In the genomic region with DNA sequence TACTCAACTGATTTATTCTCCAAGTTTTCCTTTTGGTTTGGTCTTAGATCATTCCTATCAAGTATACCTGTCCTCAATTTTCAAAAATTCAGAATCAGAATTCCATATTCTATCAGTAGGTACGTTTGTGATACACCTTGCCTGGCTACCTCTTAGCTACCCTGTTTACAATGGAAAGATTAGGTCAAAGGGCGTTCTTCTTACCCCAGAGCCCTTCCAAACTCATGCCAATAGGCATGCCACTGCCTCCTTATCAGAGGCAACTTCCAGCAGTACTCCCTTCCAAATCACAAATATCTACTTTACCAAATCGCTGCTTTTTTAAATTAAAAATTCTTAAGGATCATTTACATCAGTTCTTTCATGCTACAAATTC, we compare ENCODE assay signal across 9 cellular contexts. TPM values are rescaled to one million over a fixed set of nuclear protein-coding genes. Genes with fewer than 3 reads are reported as not detected.
A peak's percentile ranks its signal among the peaks of the same experiment; 100 is the strongest.
DNase-seq lines count a peak whose midpoint lies in the region; ATAC-seq, FAIRE-seq and TF ChIP-seq lines count a peak whose summit lies in the region.
"Had no signal": no experiment of that assay in that cellular context is flagged by ENCODE, and none has a peak within 500 bp of the region (broad histone marks: within the 10 kb centered on the region; RNA-seq: fewer than 3 reads in every experiment).

No MANE protein-coding gene starts in this region.

- 100% methylated on average over 1 of the region's 3 CpGs; no CpG with 5 or more reads in 1 of the 2 donors for WGBS in neuronal stem cell (ENCODE audit: extremely low coverage in 2 of 2, insufficient read length in 2 of 2, insufficient replicate concordance in 1 of 2), 2 donors

- H3K27ac Mint-ChIP-seq in CD4-positive, alpha-beta T cell: peak overlapping the region; percentile 99

- H3K27me3 ChIP-seq in CD4-positive, alpha-beta T cell (ENCODE audit: control insufficient read depth, insufficient read depth, low read length): no peaks in the 10 kb centered on the region
- no peaks in the 10 kb centered on the region for H3K27me3 ChIP-seq in NT2/D1 (ENCODE audit: insufficient read depth, insufficient read length)
- H3K27me3 ChIP-seq in endothelial cell of umbilical vein (ENCODE audit: control insufficient read depth in 2 of 2, insufficient read depth in 2 of 2, low read length in 2 of 2): no peaks in the 10 kb centered on the region
- H3K27me3 ChIP-seq in neuronal stem cell (ENCODE audit: control insufficient read depth in 3 of 3, insufficient read depth in 3 of 3, low read depth in 1 of 3, low read length in 3 of 3): no peaks in the 10 kb centered on the region

- no peak overlapping the region for H2BK12ac ChIP-seq in neuronal stem cell (ENCODE audit: low read length)

- no peaks in the 10 kb centered on the region for H3K27me3 Mint-ChIP-seq in CD4-positive, alpha-beta T cell

- H3K4me1 ChIP-seq in NT2/D1 (ENCODE audit: insufficient read depth, insufficient read length): no peaks in the 10 kb centered on the region
- peaks cover 18% of the 10 kb centered on the region for H3K4me1 ChIP-seq in endothelial cell of umbilical vein (ENCODE audit: control insufficient read depth, extremely low read depth, insufficient read depth, low read length)
- peaks cover 5 to 10% of the 10 kb centered on the region in 2 donors for H3K4me1 ChIP-seq in neuronal stem cell (ENCODE audit: control insufficient read depth in 2 of 2, insufficient read depth in 1 of 2, low read depth in 1 of 2, low read length in 2 of 2)

- H3K27ac ChIP-seq in CD4-positive, alpha-beta T cell (ENCODE audit: low read depth, low read length): peak overlapping the region; percentile 65
- no peak overlapping the region for H3K27ac ChIP-seq in endothelial cell of umbilical vein (ENCODE audit: insufficient read depth, low read depth, low read length)
- H3K27ac ChIP-seq in neuronal stem cell (replicated peaks; ENCODE audit: low read length): no peak overlapping the region

- H3K9me3 ChIP-seq in CD4-positive, alpha-beta T cell (ENCODE audit: control insufficient read depth, low read length): no peaks in the 10 kb centered on the region
- H3K9me3 ChIP-seq in NT2/D1 (ENCODE audit: insufficient read depth, low read length) (no peaks in the 10 kb centered on the region), endothelial cell of umbilical vein (replicated peaks; ENCODE audit: control insufficient read depth, insufficient read depth, low read length) (no peaks in the 10 kb centered on the region), neuronal stem cell (replicated peaks in 1 of 2; ENCODE audit: control insufficient read depth in 2 of 2, insufficient read depth in 1 of 2, low read depth in 1 of 2, low read length in 2 of 2) (no peaks in the 10 kb centered on the region)

- no peak for ATAC-seq in CD4-positive, alpha-beta T cell (ENCODE audit: poor library complexity)
- ATAC-seq in HG03571 (IDR thresholded peaks at IDR 0.05; ENCODE audit: unreplicated experiment) (no peak), GM18517 (IDR thresholded peaks at IDR 0.05; ENCODE audit: unreplicated experiment) (no peak), HG03045 (IDR thresholded peaks at IDR 0.05; ENCODE audit: unreplicated experiment) (no peak)

- peak overlapping the region; percentile 84 for H3K4me3 ChIP-seq in NT2/D1 (ENCODE audit: insufficient read length, low read depth)
- H3K4me3 ChIP-seq in endothelial cell of umbilical vein (replicated peaks in 1 of 3; ENCODE audit: insufficient read depth in 1 of 3, low read depth in 1 of 3, low read length in 3 of 3): peak overlapping the region; percentile 82 to 86 (median 82)
- H3K4me3 ChIP-seq in neuronal stem cell (ENCODE audit: low read length in 2 of 2): peak overlapping the region; percentile 81 to 98

- H3K14ac ChIP-seq in neuronal stem cell (ENCODE audit: low read length): no peak overlapping the region

- TF ChIP-seq CTCF in CD4-positive, alpha-beta T cell (IDR thresholded peaks at IDR 0.05): no peak
- no peak for TF ChIP-seq CTCF in endothelial cell of umbilical vein (IDR thresholded peaks at IDR 0.05; ENCODE audit: extremely low read depth in 1 of 2, insufficient read depth in 1 of 2, low read depth in 1 of 2, low read length in 2 of 2)

- H4K91ac ChIP-seq in neuronal stem cell (ENCODE audit: low read depth, low read length, poor library complexity): no peak overlapping the region

- peaks cover 40% of the 10 kb centered on the region for H3K36me3 ChIP-seq in NT2/D1 (ENCODE audit: insufficient read depth, insufficient read length, low read length)
- peaks cover 8 to 11% of the 10 kb centered on the region in 2 experiments for H3K36me3 ChIP-seq in endothelial cell of umbilical vein (ENCODE audit: control insufficient read depth in 2 of 2, extremely low read depth in 1 of 2, insufficient read depth in 2 of 2, low read length in 2 of 2)
- H3K36me3 ChIP-seq in neuronal stem cell (replicated peaks in 1 of 2; ENCODE audit: control insufficient read depth in 2 of 2, insufficient read depth in 2 of 2, low read length in 2 of 2): peaks cover 2 to 47% of the 10 kb centered on the region in 2 donors

- POLR2A ChIA-PET in CD4-positive, alpha-beta T cell (lab: Charles Lee): interaction anchor here (5.2 kb wide), 1 partner anchor 51 kb away, joined by 130 read pairs; a partner anchor contains a TSS
- POLR2A ChIA-PET in endothelial cell of umbilical vein (lab: Charles Lee): no interaction called here

- intact Hi-C loops in CD4-positive, alpha-beta T cell (cut with DNase I, micrococcal nuclease): loop anchor here in 1 of 2 experiments (2.0 to 10.0 kb wide), 4 partner anchors 47 to 523 kb away; a partner anchor contains a TSS
- intact Hi-C loops in endothelial cell of umbilical vein (cut with micrococcal nuclease): loop anchor here (2.0 kb wide), 1 partner anchor 117 kb away; no protein-coding TSS in a partner anchor

- H3K9me3 Mint-ChIP-seq in CD4-positive, alpha-beta T cell: no peaks in the 10 kb centered on the region

- no peak overlapping the region for H2AK5ac ChIP-seq in neuronal stem cell (ENCODE audit: low read depth, low read length)

- H3K23ac ChIP-seq in neuronal stem cell (ENCODE audit: low read depth, low read length, poor library complexity): no peak overlapping the region

- no peak overlapping the region for H3K4ac ChIP-seq in neuronal stem cell (ENCODE audit: low read length)

- peaks cover 36% of the 10 kb centered on the region for H3K79me2 ChIP-seq in endothelial cell of umbilical vein (ENCODE audit: control insufficient read depth, insufficient read depth, low read length)

- H3K4me2 ChIP-seq in endothelial cell of umbilical vein (ENCODE audit: insufficient read depth, low read length): peak overlapping the region; percentile 80
- H3K4me2 ChIP-seq in neuronal stem cell (ENCODE audit: insufficient read depth, low read length, poor library complexity, severe bottlenecking): peak overlapping the region; percentile 71

- H4K8ac ChIP-seq in neuronal stem cell (ENCODE audit: low read depth, low read length): no peak overlapping the region

- dilution Hi-C loops in endothelial cell of umbilical vein (cut with MboI; ENCODE audit: extremely low pct_ligation_motif_present, low sequenced_read_pairs): no loop called here

- no peaks in the 10 kb centered on the region for H3K9me1 ChIP-seq in endothelial cell of umbilical vein (replicated peaks; ENCODE audit: control insufficient read depth, extremely low read depth, insufficient read depth, low read length)

- FAIRE-seq in endothelial cell of umbilical vein (lab: Jason Lieb, UNC): no peak

- H2BK120ac ChIP-seq in neuronal stem cell (ENCODE audit: low read depth, low read length): no peak overlapping the region

- peak overlapping the region; percentile 96 for H3K4me3 Mint-ChIP-seq in CD4-positive, alpha-beta T cell

- H3K79me1 ChIP-seq in neuronal stem cell (ENCODE audit: low read depth, low read length): peaks cover 2% of the 10 kb centered on the region

- BruUV-seq in endothelial cell of umbilical vein (replicated peaks; lab: Mats Ljungman, UMichigan): TSS peak; percentile 41

- H4K20me1 ChIP-seq in endothelial cell of umbilical vein (replicated peaks; ENCODE audit: control insufficient read depth, extremely low read depth, insufficient read depth, low read length): no peaks in the 10 kb centered on the region

- H3K36me3 Mint-ChIP-seq in CD4-positive, alpha-beta T cell (ENCODE audit: low read depth): peaks cover 61% of the 10 kb centered on the region

- H3K18ac ChIP-seq in neuronal stem cell (ENCODE audit: low read length): no peak overlapping the region

- no peak overlapping the region for H2BK5ac ChIP-seq in neuronal stem cell (ENCODE audit: low read length)

- no peak for DNase-seq in CD4-positive, alpha-beta T cell
- no peak for DNase-seq in NT2/D1 (ENCODE audit: low read depth, low spot score)
- DNase-seq in endothelial cell of umbilical vein (ENCODE audit: low read depth, low spot score): no peak
- DNase-seq in neuronal stem cell (ENCODE audit: low spot score): no peak
- no peak for DNase-seq in NCI-H146 treated with DMSO at 0.1 percent for 48 hours (lab: John Stamatoyannopoulos, UW; ENCODE audit: unreplicated experiment)

- CTCF ChIA-PET in CD4-positive, alpha-beta T cell (lab: Charles Lee): interaction anchor here (1.5 kb wide), 1 partner anchor 496 kb away, joined by 3 read pairs; a partner anchor contains a TSS
- CTCF ChIA-PET in endothelial cell of umbilical vein (lab: Charles Lee): no interaction called here

- no peak for TF ChIP-seq POLR2A in endothelial cell of umbilical vein (IDR thresholded peaks at IDR 0.05; ENCODE audit: low read depth, low read length)

- no peak overlapping the region for H2BK15ac ChIP-seq in neuronal stem cell (ENCODE audit: low read length)

- H2AFZ ChIP-seq in endothelial cell of umbilical vein (ENCODE audit: low read depth, low read length) (no peak overlapping the region), neuronal stem cell (ENCODE audit: low read length) (no peak overlapping the region)

- H3K9ac ChIP-seq in NT2/D1 (ENCODE audit: insufficient read length, low read depth): peak overlapping the region; percentile 86
- H3K9ac ChIP-seq in endothelial cell of umbilical vein (replicated peaks; ENCODE audit: extremely low read depth, insufficient read depth, low read length): peak overlapping the region; percentile 79
- no peak overlapping the region for H3K9ac ChIP-seq in neuronal stem cell (ENCODE audit: low read depth, low read length, poor library complexity)

- H3K4me1 Mint-ChIP-seq in CD4-positive, alpha-beta T cell (ENCODE audit: low read depth): peaks cover 64% of the 10 kb centered on the region

RNA-seq across cellular contexts. Expression of a gene that starts 1.0 kb away (rescaled TPM):
- total RNA-seq in CD4-positive, alpha-beta T cell: 10 to 100 TPM; 51.8 to 55.2 TPM
- total RNA-seq in endothelial cell of umbilical vein: 33.1 and 38.8 TPM in 2 replicates
- 33.7 TPM in 2 replicates for polyA plus RNA-seq in endothelial cell of umbilical vein
- polyA plus RNA-seq in endothelial cell of umbilical vein (2011; cell fraction: cytosol; rRNA removed): 32.5 and 32.8 TPM in 2 replicates
- 29.2 and 35.6 TPM in 2 replicates for polyA plus RNA-seq in endothelial cell of umbilical vein (2011; cell fraction: nucleus; rRNA removed)
- 26.7 and 30.9 TPM in 2 replicates for polyA plus RNA-seq in endothelial cell of umbilical vein (2012)
- polyA minus RNA-seq in endothelial cell of umbilical vein: 30.1 and 34.5 TPM in 2 replicates
- 13.0 TPM for polyA minus RNA-seq in endothelial cell of umbilical vein (2011; cell fraction: cytosol; rRNA and poly(A)+ RNA removed)
- 12.8 and 25.5 TPM in 2 replicates for polyA minus RNA-seq in endothelial cell of umbilical vein (2011; cell fraction: nucleus; rRNA and poly(A)+ RNA removed)
- polyA plus RNA-seq in neuronal stem cell (2013, experiment 1 of 2): 26.6 TPM
- polyA plus RNA-seq in neuronal stem cell (2013, experiment 2 of 2): 26.8 TPM

RNA-seq across cellular contexts. Expression of a gene that starts 45.8 kb away (rescaled TPM):
- not detected for total RNA-seq in CD4-positive, alpha-beta T cell
- total RNA-seq in endothelial cell of umbilical vein: not detected in 2 replicates
- polyA plus RNA-seq in endothelial cell of umbilical vein: not detected in 2 replicates
- not detected in 2 replicates for polyA plus RNA-seq in endothelial cell of umbilical vein (2011; cell fraction: cytosol; rRNA removed)
- polyA plus RNA-seq in endothelial cell of umbilical vein (2011; cell fraction: nucleus; rRNA removed): not detected in 2 replicates
- not detected in 2 replicates for polyA plus RNA-seq in endothelial cell of umbilical vein (2012)
- not detected in 2 replicates for polyA minus RNA-seq in endothelial cell of umbilical vein
- not detected for polyA minus RNA-seq in endothelial cell of umbilical vein (2011; cell fraction: cytosol; rRNA and poly(A)+ RNA removed)
- polyA minus RNA-seq in endothelial cell of umbilical vein (2011; cell fraction: nucleus; rRNA and poly(A)+ RNA removed): not detected in 2 replicates
- polyA plus RNA-seq in neuronal stem cell (2013, experiment 1 of 2): not detected
- polyA plus RNA-seq in neuronal stem cell (2013, experiment 2 of 2): 0.04 TPM
- total RNA-seq: renal cortical epithelial cell had no signal

RNA-seq across cellular contexts. Expression of a gene that starts 52.2 kb away (rescaled TPM):
- 10 to 100 TPM; 54.9 to 58.2 TPM for total RNA-seq in CD4-positive, alpha-beta T cell
- total RNA-seq in endothelial cell of umbilical vein: 37.5 and 37.9 TPM in 2 replicates
- polyA plus RNA-seq in endothelial cell of umbilical vein: 10.9 and 14.2 TPM in 2 replicates
- 17.2 and 18.1 TPM in 2 replicates for polyA plus RNA-seq in endothelial cell of umbilical vein (2011; cell fraction: cytosol; rRNA removed)
- polyA plus RNA-seq in endothelial cell of umbilical vein (2011; cell fraction: nucleus; rRNA removed): 37.5 and 42.5 TPM in 2 replicates
- 34.5 and 38.5 TPM in 2 replicates for polyA plus RNA-seq in endothelial cell of umbilical vein (2012)
- polyA minus RNA-seq in endothelial cell of umbilical vein: 29.9 and 31.6 TPM in 2 replicates
- polyA minus RNA-seq in endothelial cell of umbilical vein (2011; cell fraction: cytosol; rRNA and poly(A)+ RNA removed): 18.4 TPM
- polyA minus RNA-seq in endothelial cell of umbilical vein (2011; cell fraction: nucleus; rRNA and poly(A)+ RNA removed): 26.0 and 43.4 TPM in 2 replicates
- 13.6 TPM for polyA plus RNA-seq in neuronal stem cell (2013, experiment 1 of 2)
- polyA plus RNA-seq in neuronal stem cell (2013, experiment 2 of 2): 13.8 TPM
